In the genomic region with DNA sequence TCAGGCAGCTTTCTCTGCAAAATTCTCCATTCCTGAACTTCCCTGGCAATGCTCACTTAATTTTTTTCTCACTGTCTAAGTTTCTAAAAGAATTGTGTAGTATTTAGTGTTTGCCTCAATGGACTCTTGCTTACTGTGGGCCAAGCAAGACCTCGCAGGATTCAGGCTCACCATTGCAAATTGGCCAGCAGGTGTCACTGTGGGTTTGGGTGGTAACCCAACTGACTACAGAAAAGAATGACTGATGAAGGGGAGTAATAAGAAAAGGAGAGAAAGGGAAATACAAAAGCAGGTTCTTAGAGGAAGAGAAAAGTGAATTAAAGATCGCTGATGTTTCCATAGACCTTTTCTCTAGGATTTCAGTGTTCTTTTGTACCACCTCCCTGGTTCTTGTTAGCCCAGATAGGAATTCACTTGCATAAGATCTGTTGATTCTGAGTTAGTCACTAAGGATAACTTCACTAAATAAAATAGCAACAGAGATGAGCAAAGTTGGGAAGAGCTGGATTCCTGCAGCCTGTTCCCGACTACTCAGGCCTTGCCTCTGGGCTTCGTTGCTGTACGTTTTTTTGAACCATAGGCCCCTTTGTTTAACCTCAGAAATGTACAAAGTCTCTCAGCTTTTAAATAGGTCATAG, we compare ENCODE assay signal across 8 cellular contexts.
DNase-seq lines count a peak whose midpoint lies in the region; ATAC-seq lines count a peak whose summit lies in the region.

No MANE protein-coding gene starts in this region.

- ATAC-seq in GM18519 (IDR thresholded peaks at IDR 0.05; ENCODE audit: low FRiP score, unreplicated experiment) = peak; percentile 81
- peak; percentile 72 for ATAC-seq in HG03378 (IDR thresholded peaks at IDR 0.05; ENCODE audit: unreplicated experiment)

- DNase-seq in Ammon's horn (ENCODE audit: low spot score) = peak; percentile 89
- DNase-seq in NCI-H526 treated with DMSO at 0.1 percent for 48 hours (lab: John Stamatoyannopoulos, UW) = peak; percentile 59
- peak; percentile 38 for DNase-seq in activated T-cell treated with anti-CD3 and anti-CD28 coated beads for 48 hours (ENCODE audit: low read depth)
- peak; percentile 67 for DNase-seq in foreskin melanocyte
- DNase-seq in occipital lobe (lab: John Stamatoyannopoulos, UW) = peak; percentile 63
- peak; percentile 82 for DNase-seq in ureter (ENCODE audit: low spot score)

Comparison
In these comparisons a context has a peak if more than half of its experiments do, and no peak if none do; other contexts are left out.
1. Peak in every context shown above with its lines: DNase-seq and ATAC-seq.
2. DNase-seq: peak in every context shown above with its lines; median percentile 89 in Ammon's horn; 82 in ureter; 67 in foreskin melanocyte; 63 in occipital lobe; 59 in NCI-H526 treated with DMSO at 0.1 percent for 48 hours; 38 in activated T-cell treated with anti-CD3 and anti-CD28 coated beads for 48 hours.